Comparison of ENCODE assay signal across 1 cellular context in the genomic region with DNA sequence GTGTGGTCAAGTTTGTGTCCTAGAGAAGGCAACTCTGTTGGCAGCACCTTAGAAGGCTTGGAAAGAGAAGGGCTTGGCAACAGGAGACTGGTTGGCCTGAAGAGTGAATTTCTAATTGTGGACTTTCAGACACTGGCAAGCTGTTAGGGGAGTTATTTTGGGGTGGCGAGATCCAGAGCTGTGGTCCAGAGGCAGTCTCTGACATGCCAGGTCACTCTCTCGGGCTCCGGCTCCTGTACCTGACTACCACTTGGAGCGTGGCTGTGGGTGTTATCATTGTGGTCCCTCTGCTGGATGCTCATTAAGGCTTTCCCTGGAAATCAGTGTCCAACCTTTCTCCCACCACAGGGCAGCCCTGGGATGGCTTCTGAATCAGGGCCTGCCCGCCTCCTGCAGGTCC.
TF ChIP-seq lines count a peak whose summit lies in the region.

No MANE protein-coding gene starts in this region.

TF ChIP-seq in HepG2, 621 proteins besides CTCF, POLR2A, EP300 and RAD21 (continued from another document):
- TF ChIP-seq PHF8 (CRISPR knock-in tag; IDR thresholded peaks at IDR 0.05) = no peak
